8 cellular contexts compared by ENCODE assay signal in the genomic region with DNA sequence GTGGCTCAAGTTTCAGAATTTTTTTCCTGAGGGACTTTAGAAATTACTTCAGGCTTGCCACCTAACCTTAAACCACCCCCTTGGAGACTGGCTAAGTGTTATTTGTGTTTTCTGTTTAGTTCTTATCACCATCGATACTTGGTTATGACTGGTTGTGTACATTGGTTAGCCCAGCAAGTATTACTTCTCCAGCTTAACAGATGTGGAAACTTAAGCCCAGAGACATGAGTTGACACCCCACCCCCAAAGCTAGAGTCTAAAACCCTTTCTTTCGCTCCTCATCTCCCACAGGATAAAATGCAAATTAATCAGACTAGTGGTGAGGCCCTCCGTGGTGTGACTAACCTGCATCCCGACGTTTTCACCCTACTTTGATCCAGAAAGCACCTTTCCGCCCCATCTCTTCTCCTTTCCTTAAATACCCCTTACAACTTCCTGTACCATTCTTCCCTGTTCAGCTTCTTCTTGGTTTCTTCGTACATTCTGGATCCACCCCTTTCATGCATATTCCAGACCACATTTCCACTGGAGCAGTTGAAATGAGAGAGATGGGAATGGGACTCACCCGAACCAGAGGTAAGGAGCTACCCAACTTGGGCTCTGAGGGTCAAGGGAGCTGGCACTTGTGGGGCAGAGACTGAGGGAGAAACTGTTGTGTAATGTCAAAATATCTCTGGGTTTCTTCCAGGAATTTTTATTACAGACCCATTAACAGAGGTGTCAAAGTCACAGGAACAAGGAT. TPM values are rescaled to one million over a fixed set of nuclear protein-coding genes. Genes with fewer than 3 reads are reported as not detected.
DNase-seq lines count a peak whose midpoint lies in the region; ATAC-seq and TF ChIP-seq lines count a peak whose summit lies in the region.

No MANE protein-coding gene starts in this region.

- H3K4me1 ChIP-seq in skeletal muscle tissue (ENCODE audit: control insufficient read depth in 3 of 3, insufficient read depth in 3 of 3, low read length in 3 of 3) = peaks cover 11 to 31% (median 25%) of the 10 kb centered on the region in 3 donors

- peak overlapping the region; percentile 99 for H3K27ac ChIP-seq in skeletal muscle tissue (ENCODE audit: low read depth, low read length)

- H3K36me3 ChIP-seq in skeletal muscle tissue (ENCODE audit: control insufficient read depth in 3 of 3, insufficient read depth in 3 of 3, low read length in 3 of 3) = no peaks in the 10 kb centered on the region

- peaks cover 44% of the 10 kb centered on the region for H3K4me1 Mint-ChIP-seq in T-helper 17 cell

- H3K4me3 ChIP-seq in fibroblast of villous mesenchyme (ENCODE audit: low read depth, low read length) = peak overlapping the region; percentile 68
- H3K4me3 ChIP-seq in skeletal muscle tissue (ENCODE audit: low read length in 3 of 3) = peak overlapping the region; percentile 75 to 87 (median 76)

- H3K9me3 ChIP-seq in T-helper 17 cell (ENCODE audit: control insufficient read depth, low read length, poor library complexity, severe bottlenecking) (no peaks in the 10 kb centered on the region), skeletal muscle tissue (ENCODE audit: control insufficient read depth in 3 of 3, low read length in 3 of 3) (no peaks in the 10 kb centered on the region)

- H3K27me3 Mint-ChIP-seq in T-helper 17 cell = no peaks in the 10 kb centered on the region

- ATAC-seq in HG02973 (IDR thresholded peaks at IDR 0.05; ENCODE audit: unreplicated experiment) (peak; percentile 24), T-helper 17 cell (peak; percentile 9)

- no peaks in the 10 kb centered on the region for H3K36me3 Mint-ChIP-seq in T-helper 17 cell (ENCODE audit: low read depth)

- no peaks in the 10 kb centered on the region for H3K27me3 ChIP-seq in skeletal muscle tissue (ENCODE audit: control insufficient read depth in 3 of 3, insufficient read depth in 3 of 3, low read length in 3 of 3)

- DNase-seq in NCI-H524 (lab: John Stamatoyannopoulos, UW) (peak; percentile 20 to 54), NCI-H524 treated with DMSO at 0.1 percent for 48 hours (lab: John Stamatoyannopoulos, UW) (no peak), T-helper 17 cell (no peak), fibroblast of villous mesenchyme (ENCODE audit: low read depth) (peak; percentile 65), cortex of kidney (lab: John Stamatoyannopoulos, UW) (no peak)
- DNase-seq in effector CD4-positive, alpha-beta T cell = no peak

- H3K27ac Mint-ChIP-seq in T-helper 17 cell = peak overlapping the region; percentile 97

- peak overlapping the region; percentile 83 to 87 (median 85) for H3K9ac ChIP-seq in skeletal muscle tissue (ENCODE audit: low read depth in 1 of 3, low read length in 3 of 3)

- no peak for TF ChIP-seq CTCF in fibroblast of villous mesenchyme (IDR thresholded peaks at IDR 0.05; ENCODE audit: insufficient read depth, low read depth, low read length)

- peak overlapping the region; percentile 93 for H3K4me3 Mint-ChIP-seq in T-helper 17 cell

RNA-seq across cellular contexts. Expression of a gene that starts 0.8 kb away (rescaled TPM):
- total RNA-seq in T-helper 17 cell = 100 to 1,000 TPM in 1 of 2 donors, 10 to 100 TPM in 1; 91.0 to 100 TPM
- total RNA-seq in fibroblast of villous mesenchyme = 38.4 and 53.5 TPM in 2 replicates
- 21.9 TPM for total RNA-seq in skeletal muscle tissue

RNA-seq across cellular contexts. Expression of a gene that starts 29.6 kb away (rescaled TPM):
- total RNA-seq in T-helper 17 cell = not detected
- total RNA-seq in fibroblast of villous mesenchyme = not detected in 2 replicates
- not detected for total RNA-seq in skeletal muscle tissue

Comparison
In these comparisons a context has a peak if more than half of its experiments do, and no peak if none do; other contexts are left out.
1. DNase-seq: peak in NCI-H524 (2 of 2) and fibroblast of villous mesenchyme (single experiment); none in NCI-H524 treated with DMSO at 0.1 percent for 48 hours (single experiment), T-helper 17 cell (0 of 3), cortex of kidney (single experiment) and effector CD4-positive, alpha-beta T cell (single experiment).